8 cellular contexts compared by ENCODE assay signal in genomic region chr4:153643406-153644016, GRCh38. TPM values are rescaled to one million over a fixed set of nuclear protein-coding genes. Genes with fewer than 3 reads are reported as not detected.
A peak's percentile ranks its signal among the peaks of the same experiment; 100 is the strongest.
DNase-seq lines count a peak whose midpoint lies in the region; ATAC-seq, FAIRE-seq and TF ChIP-seq lines count a peak whose summit lies in the region.

No MANE protein-coding gene starts in this region.

- CTCF ChIA-PET in HepG2 (lab: Yijun Ruan, JAX; ENCODE audit: low intra/inter-chr PET ratio, low total read pairs): interaction anchor here (1.3 kb wide), 1 partner anchor 299 kb away, joined by 7 read pairs; the partner anchor contains the start of gene MND1

- TF ChIP-seq POLR2A in HepG2 (IDR thresholded peaks at IDR 0.05; ENCODE audit: insufficient read depth in 1 of 2, low read depth in 2 of 2, low read length in 2 of 2): no peak

- TF ChIP-seq EP300 in HepG2 (IDR thresholded peaks at IDR 0.05; ENCODE audit: low read depth in 2 of 2, low read length in 2 of 2) (no peak), HepG2 (CRISPR knock-in tag; IDR thresholded peaks at IDR 0.05; ENCODE audit: borderline replicate concordance) (no peak)

- H3K27ac ChIP-seq in HepG2 (ENCODE audit: extremely low read length, insufficient read depth, low read length): no peak overlapping the region

- FAIRE-seq in HepG2 (lab: Jason Lieb, UNC): peak; percentile 32

- no peak for TF ChIP-seq RAD21 in HepG2 (CRISPR knock-in tag; IDR thresholded peaks at IDR 0.05)

- peak; percentile 64 for DNase-seq in DMS53 treated with DMSO at 0.1 percent for 48 hours (lab: John Stamatoyannopoulos, UW; ENCODE audit: unreplicated experiment)
- peak; percentile 39 for DNase-seq in NCI-H226
- DNase-seq in astrocyte of the hippocampus (ENCODE audit: low read depth, low spot score): peak; percentile 50
- peak; percentile 66 for DNase-seq in HepG2 (ENCODE audit: low spot score)
- no peak for DNase-seq in nucleus accumbens (lab: John Stamatoyannopoulos, UW)
- no peak for DNase-seq in islet precursor cell

- no peaks in the 10 kb centered on the region for H3K79me2 ChIP-seq in HepG2 (ENCODE audit: insufficient read depth, low read length)

- peak; percentile 67 for ATAC-seq in GM19397 (IDR thresholded peaks at IDR 0.05; ENCODE audit: unreplicated experiment)
- peak; percentile 94 for ATAC-seq in HG03354 (IDR thresholded peaks at IDR 0.05; ENCODE audit: poor library complexity, severe bottlenecking, unreplicated experiment)
- peak; percentile 68 for ATAC-seq in HepG2

- no TSS peak for BruUV-seq in HepG2 (replicated peaks; lab: Mats Ljungman, UMichigan)

- H3K36me3 ChIP-seq in HepG2 (replicated peaks in 1 of 2; ENCODE audit: control insufficient read depth in 1 of 2, insufficient read depth in 2 of 2, low read length in 2 of 2): no peaks in the 10 kb centered on the region

- POLR2A ChIA-PET in HepG2 (lab: Yijun Ruan, JAX): no interaction called here

- H2AFZ ChIP-seq in HepG2 (ENCODE audit: low read length): peak overlapping the region; percentile 72

- H3K4me1 ChIP-seq in HepG2 (ENCODE audit: insufficient read depth, low read length): peaks cover 22% of the 10 kb centered on the region

- peak; percentile 60 for TF ChIP-seq CTCF in HepG2 (CRISPR knock-in tag; IDR thresholded peaks at IDR 0.05)

- intact Hi-C loops in HepG2 (cut with micrococcal nuclease; ENCODE audit: unreplicated experiment): loop anchor here (1.0 to 10.0 kb wide), 4 partner anchors 209 to 501 kb away; partner anchors contain the start of gene MND1

- 54% methylated on average over 4 of the region's 4 CpGs for WGBS in HepG2 (ENCODE audit: low lambda C conversion rate)

- peak overlapping the region; percentile 39; the same call in 1 of the 2 replicates for H3K4me2 ChIP-seq in HepG2 (ENCODE audit: low read depth, low read length)

- no peaks in the 10 kb centered on the region; a peak in 1 of 5 replicates for H3K27me3 ChIP-seq in HepG2 (ENCODE audit: control insufficient read depth in 1 of 2, insufficient read depth in 2 of 2, low read length in 2 of 2)

- peaks cover 5% of the 10 kb centered on the region for H3K9me3 ChIP-seq in HepG2 (ENCODE audit: low read length)

- H3K9ac ChIP-seq in HepG2 (ENCODE audit: insufficient read depth, low read depth, low read length): no peak overlapping the region

- H3K4me3 ChIP-seq in HepG2 (replicated peaks in 1 of 3; ENCODE audit: insufficient read depth in 1 of 3, low read depth in 2 of 3, low read length in 3 of 3): peak overlapping the region in 1 of 3 experiments; percentile 16; a peak in 1 of 6 replicates

- no peaks in the 10 kb centered on the region for H4K20me1 ChIP-seq in HepG2 (ENCODE audit: insufficient read depth, low read length)

- in situ Hi-C loops in HepG2 (cut with HindIII; ENCODE audit: extremely low pct_ligation_motif_present, low pct_unique_long_range_greater_than_20kb): no loop called here

TF ChIP-seq in HepG2, 621 proteins besides CTCF, POLR2A, EP300 and RAD21 (continues in another document):
- TF ChIP-seq ARNTL (CRISPR knock-in tag; IDR thresholded peaks at IDR 0.05): no peak
- no peak for TF ChIP-seq STAT5B (CRISPR knock-in tag; IDR thresholded peaks at IDR 0.05)
- TF ChIP-seq ELF3 (CRISPR knock-in tag; IDR thresholded peaks at IDR 0.05): peak; percentile 58
- no peak for TF ChIP-seq SRSF1 (optimal IDR thresholded peaks at IDR 0.05; ENCODE audit: low read depth, low read length)
- TF ChIP-seq MIXL1 (CRISPR knock-in tag; IDR thresholded peaks at IDR 0.05): peak; percentile 38; the same call in 1 of the 2 replicates
- no peak for TF ChIP-seq ZSCAN20 (CRISPR knock-in tag; IDR thresholded peaks at IDR 0.05; ENCODE audit: borderline replicate concordance)
- no peak for TF ChIP-seq THRA (CRISPR knock-in tag; IDR thresholded peaks at IDR 0.05; ENCODE audit: borderline replicate concordance)
- peak; percentile 61; the same call in 1 of the 2 replicates for TF ChIP-seq ELF1 (CRISPR knock-in tag; IDR thresholded peaks at IDR 0.05)
- no peak for TF ChIP-seq ZNF383 (CRISPR knock-in tag; IDR thresholded peaks at IDR 0.05; ENCODE audit: borderline replicate concordance)
- TF ChIP-seq STAG1 (CRISPR knock-in tag; IDR thresholded peaks at IDR 0.05): peak; percentile 64
- TF ChIP-seq ZNF329 (CRISPR knock-in tag; IDR thresholded peaks at IDR 0.05; ENCODE audit: low read depth): no peak
- peak; percentile 26; the same call in 1 of the 2 replicates for TF ChIP-seq KAT8 (CRISPR knock-in tag; IDR thresholded peaks at IDR 0.05)
- no peak for TF ChIP-seq ZZZ3 (CRISPR knock-in tag; IDR thresholded peaks at IDR 0.05; ENCODE audit: borderline replicate concordance)
- TF ChIP-seq ZFYVE20 (CRISPR knock-in tag; IDR thresholded peaks at IDR 0.05; ENCODE audit: borderline replicate concordance, low read depth): no peak
- no peak for TF ChIP-seq ZFAT (CRISPR knock-in tag; conservative IDR thresholded peaks at IDR 0.05)
- TF ChIP-seq PBX2 (CRISPR knock-in tag; IDR thresholded peaks at IDR 0.05): no peak
- TF ChIP-seq, protein P1, sequence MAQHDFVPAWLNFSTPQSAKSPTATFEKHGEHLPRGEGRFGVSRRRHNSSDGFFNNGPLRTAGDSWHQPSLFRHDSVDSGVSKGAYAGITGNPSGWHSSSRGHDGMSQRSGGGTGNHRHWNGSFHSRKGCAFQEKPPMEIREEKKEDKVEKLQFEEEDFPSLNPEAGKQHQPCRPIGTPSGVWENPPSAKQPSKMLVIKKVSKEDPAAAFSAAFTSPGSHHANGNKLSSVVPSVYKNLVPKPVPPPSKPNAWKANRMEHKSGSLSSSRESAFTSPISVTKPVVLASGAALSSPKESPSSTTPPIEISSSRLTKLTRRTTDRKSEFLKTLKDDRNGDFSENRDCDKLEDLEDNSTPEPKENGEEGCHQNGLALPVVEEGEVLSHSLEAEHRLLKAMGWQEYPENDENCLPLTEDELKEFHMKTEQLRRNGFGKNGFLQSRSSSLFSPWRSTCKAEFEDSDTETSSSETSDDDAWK (CRISPR knock-in tag; IDR thresholded peaks at IDR 0.05): no peak
- no peak for TF ChIP-seq MBNL3 (CRISPR knock-in tag; conservative IDR thresholded peaks at IDR 0.05)

RNA-seq across cellular contexts. Expression of gene TLR2, which starts 40.6 kb away (rescaled TPM):
- 0.20 and 0.73 TPM in 2 replicates for total RNA-seq in HepG2 (2016; rRNA removed; fragmentation: Illumina TruSeq; extraction: Trizol)
- 0.10 TPM in 1 of 2 replicates, not detected in the other for total RNA-seq in HepG2 (2016; cell fraction: cytosol; rRNA removed; fragmentation: Illumina TruSeq; extraction: Trizol; ENCODE audit: low read depth)
- total RNA-seq in HepG2 (2016; cell fraction: insoluble cytoplasmic fraction; rRNA removed; fragmentation: Illumina TruSeq; extraction: Trizol): 0.24 and 0.61 TPM in 2 replicates
- total RNA-seq in HepG2 (2016; cell fraction: membrane; rRNA removed; fragmentation: Illumina TruSeq; extraction: Trizol): 0.12 and 0.17 TPM in 2 replicates
- total RNA-seq in HepG2 (2016; cell fraction: nucleus; rRNA removed; fragmentation: Illumina TruSeq; extraction: Trizol): 2.1 and 2.2 TPM in 2 replicates
- 0.48 and 0.63 TPM in 2 replicates for polyA plus RNA-seq in HepG2 (2011; rRNA removed)
- 0.09 and 0.12 TPM in 2 replicates for polyA plus RNA-seq in HepG2 (2011; cell fraction: cytosol; rRNA removed)
- 2.3 and 2.4 TPM in 2 replicates for polyA plus RNA-seq in HepG2 (2011; cell fraction: nucleus; rRNA removed)
- polyA plus RNA-seq in HepG2 (2012): 0.29 and 0.55 TPM in 2 replicates
- 0.07 TPM in 1 of 2 replicates, not detected in the other for polyA plus RNA-seq in HepG2 (2016; cell fraction: cytosol; fragmentation: Illumina TruSeq; extraction: Trizol; ENCODE audit: low read depth)
- 0.15 and 0.40 TPM in 2 replicates for polyA plus RNA-seq in HepG2 (2016; cell fraction: insoluble cytoplasmic fraction; fragmentation: Illumina TruSeq; extraction: Trizol; ENCODE audit: low read depth)
- 0.10 TPM in 1 of 2 replicates, not detected in the other for polyA plus RNA-seq in HepG2 (2016; cell fraction: membrane; fragmentation: Illumina TruSeq; extraction: Trizol; ENCODE audit: low read depth)
- 2.7 and 3.2 TPM in 2 replicates for polyA plus RNA-seq in HepG2 (2016; cell fraction: nucleus; fragmentation: Illumina TruSeq; extraction: Trizol; ENCODE audit: insufficient read depth, low read depth)
- 0.40 TPM in 1 of 2 replicates, not detected in the other for polyA minus RNA-seq in HepG2 (2011; rRNA and poly(A)+ RNA removed; ENCODE audit: low replicate concordance)
- polyA minus RNA-seq in HepG2 (2011; cell fraction: cytosol; rRNA and poly(A)+ RNA removed): not detected in 2 replicates
- polyA minus RNA-seq in HepG2 (2011; cell fraction: nucleus; rRNA and poly(A)+ RNA removed): 5.7 TPM in 2 replicates

Comparison
In these comparisons a context has a peak if more than half of its experiments do, and no peak if none do; other contexts are left out.
1. DNase-seq: peak in DMS53 treated with DMSO at 0.1 percent for 48 hours (single experiment), NCI-H226 (single experiment), astrocyte of the hippocampus (single experiment) and HepG2 (single experiment); none in nucleus accumbens (0 of 56) and islet precursor cell (single experiment).
2. Peak in every context shown above with its lines, with median percentiles within 50 percentile points of each other: ATAC-seq.